Comparison of ENCODE assay signal across 8 cellular contexts in the genomic region with DNA sequence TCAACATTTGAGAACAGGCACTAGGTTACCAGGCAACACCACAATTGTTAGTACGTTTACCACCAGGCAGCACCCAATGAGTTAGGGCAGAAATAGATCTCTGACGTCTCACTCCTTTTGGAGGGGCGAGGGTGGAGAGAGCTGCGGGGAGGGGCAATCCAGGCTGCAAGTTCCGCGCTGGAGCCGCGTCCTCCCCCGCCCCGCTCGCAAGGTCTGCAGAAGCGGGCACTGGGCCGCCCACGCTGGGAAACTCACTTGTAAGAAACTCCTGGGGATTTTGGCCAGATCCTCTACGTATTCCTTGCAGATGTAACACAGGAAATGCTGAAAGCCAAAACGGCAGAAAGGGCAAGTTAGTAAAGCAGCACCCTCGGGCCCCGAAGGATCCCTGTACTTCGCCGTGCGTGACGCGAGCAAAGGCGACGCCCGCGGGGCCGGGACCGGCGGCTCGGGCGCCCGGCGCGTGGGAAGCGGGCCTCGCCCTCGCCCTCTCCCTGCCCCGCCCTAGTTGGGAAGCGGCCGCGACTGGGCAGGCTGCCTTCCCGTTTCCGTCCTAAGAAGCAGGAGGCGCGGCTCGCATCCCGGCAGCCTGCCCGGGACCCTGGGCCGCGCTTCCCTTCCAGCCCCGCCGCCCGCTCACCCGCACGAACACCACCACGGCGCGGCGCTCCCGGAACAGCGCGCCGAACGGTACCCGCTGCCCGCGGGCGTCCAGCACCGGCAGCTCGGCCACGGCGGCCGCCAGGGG.
A peak's percentile ranks its signal among the peaks of the same experiment; 100 is the strongest.
DNase-seq lines count a peak whose midpoint lies in the region; ATAC-seq lines count a peak whose summit lies in the region.

No MANE protein-coding gene starts in this region.

- peaks cover 7% of the 10 kb centered on the region for H3K79me2 ChIP-seq in ACC112 (ENCODE audit: control insufficient read depth, insufficient read depth, low read length, unreplicated experiment)

- no peaks in the 10 kb centered on the region for H3K27me3 Mint-ChIP-seq in effector memory CD8-positive, alpha-beta T cell
- H3K27me3 Mint-ChIP-seq in memory B cell = no peaks in the 10 kb centered on the region

- H3K4me1 Mint-ChIP-seq in effector memory CD8-positive, alpha-beta T cell (ENCODE audit: low read depth in 2 of 2) = peaks cover 15 to 21% of the 10 kb centered on the region in 2 donors
- H3K4me1 Mint-ChIP-seq in memory B cell = peaks cover 17% of the 10 kb centered on the region

- H3K4me3 Mint-ChIP-seq in effector memory CD8-positive, alpha-beta T cell = peak overlapping the region; percentile 90 to 95
- H3K4me3 Mint-ChIP-seq in memory B cell = peak overlapping the region; percentile 93

- peak overlapping the region; percentile 76 for H3K4me3 ChIP-seq in ACC112 (ENCODE audit: low read depth, low read length)

- peak overlapping the region; percentile 88 for H3K27ac ChIP-seq in ACC112 (ENCODE audit: low read depth, low read length)

- DNase-seq in NCI-H748 treated with DMSO at 0.1 percent for 48 hours (lab: John Stamatoyannopoulos, UW) (peak; percentile 87), memory B cell (ENCODE audit: low spot score in 2 of 2) (peak; percentile 74 to 81)
- DNase-seq in activated CD8-positive, alpha-beta memory T cell treated with anti-CD3 and anti-CD28 coated beads for 4 hours (ENCODE audit: low read depth in 2 of 2) = peak; percentile 30 to 55
- peak; percentile 80 to 85 (median 83) for DNase-seq in effector memory CD8-positive, alpha-beta T cell
- peak; percentile 23 to 33 (median 30) for DNase-seq in stimulated activated CD4-positive, alpha-beta T cell treated with anti-CD3 and anti-CD28 coated beads, TNF-alpha, amount 100 ng/mL, for 4 hours (ENCODE audit: low read depth in 3 of 3)

- H3K9me3 Mint-ChIP-seq in effector memory CD8-positive, alpha-beta T cell = no peaks in the 10 kb centered on the region
- no peaks in the 10 kb centered on the region for H3K9me3 Mint-ChIP-seq in memory B cell

- H3K36me3 ChIP-seq in ACC112 (ENCODE audit: insufficient read depth, low read length) = peaks cover 6% of the 10 kb centered on the region; the same call in 1 of the 2 replicates

- peaks cover 18% of the 10 kb centered on the region for H3K4me1 ChIP-seq in ACC112 (ENCODE audit: control insufficient read depth, insufficient read depth, low read length, unreplicated experiment)

- H3K27ac Mint-ChIP-seq in effector memory CD8-positive, alpha-beta T cell = peak overlapping the region; percentile 97 to 100
- H3K27ac Mint-ChIP-seq in memory B cell = peak overlapping the region; percentile 98

- ATAC-seq in GM18909 (IDR thresholded peaks at IDR 0.05; ENCODE audit: poor library complexity, unreplicated experiment) (peak; percentile 56), HG03354 (IDR thresholded peaks at IDR 0.05; ENCODE audit: poor library complexity, severe bottlenecking, unreplicated experiment) (peak; percentile 73), memory B cell (ENCODE audit: low read depth) (peak; percentile 81)
- peak; percentile 84 for ATAC-seq in effector memory CD8-positive, alpha-beta T cell (replicated peaks)

- peak overlapping the region; percentile 8 for H2AFZ ChIP-seq in ACC112 (ENCODE audit: low read length, unreplicated experiment)

- H3K36me3 Mint-ChIP-seq in effector memory CD8-positive, alpha-beta T cell (ENCODE audit: insufficient read depth) = peaks cover 32% of the 10 kb centered on the region
- H3K36me3 Mint-ChIP-seq in memory B cell = peaks cover 6% of the 10 kb centered on the region

- no peaks in the 10 kb centered on the region for H3K27me3 ChIP-seq in ACC112 (ENCODE audit: insufficient read depth, low read length)

Comparison
In these comparisons a context has a peak if more than half of its experiments do, and no peak if none do; other contexts are left out.
1. Peak in every context shown above with its lines: DNase-seq, ATAC-seq, H3K4me3 ChIP-seq and H3K27ac ChIP-seq.
2. DNase-seq: peak in every context shown above with its lines; median percentile 87 in NCI-H748 treated with DMSO at 0.1 percent for 48 hours; 83 in effector memory CD8-positive, alpha-beta T cell; 78 in memory B cell; 42 in activated CD8-positive, alpha-beta memory T cell treated with anti-CD3 and anti-CD28 coated beads for 4 hours; 30 in stimulated activated CD4-positive, alpha-beta T cell treated with anti-CD3 and anti-CD28 coated beads, TNF-alpha, amount 100 ng/mL, for 4 hours.